Comparison of ENCODE assay signal across 25 cellular contexts in genomic region chr16:80116711-80117110, GRCh38.
DNase-seq lines count a peak whose midpoint lies in the region; FAIRE-seq and TF ChIP-seq lines count a peak whose summit lies in the region.
"Had no signal": no experiment of that assay in that cellular context is flagged by ENCODE, and none has a peak within 500 bp of the region (broad histone marks: within the 10 kb centered on the region; RNA-seq: fewer than 3 reads in every experiment).

No MANE protein-coding gene starts in this region.

- H3K36me3 ChIP-seq in bronchial epithelial cell (ENCODE audit: control insufficient read depth, insufficient read depth, low read length): no peaks in the 10 kb centered on the region
- H3K36me3 ChIP-seq: BE2C, BLaER1 had no signal

- H3K27me3 ChIP-seq in bronchial epithelial cell (ENCODE audit: control insufficient read depth, insufficient read depth, low read length): no peaks in the 10 kb centered on the region
- H3K27me3 ChIP-seq: BE2C, BLaER1 had no signal

- DNase-seq in bronchial epithelial cell (ENCODE audit: low read depth) (peak; percentile 67), epithelial cell of esophagus (ENCODE audit: low read depth) (peak; percentile 65), renal cortical epithelial cell (ENCODE audit: low read depth) (peak; percentile 14), NCI-H526 treated with DMSO at 0.1 percent for 48 hours (lab: John Stamatoyannopoulos, UW) (no peak), dedifferentiated amniotic fluid mesenchymal stem cell (ENCODE audit: extremely low spot score) (no peak)
- DNase-seq: 8988T; ACHN; BE2C; C1 segment of cervical spinal cord; CD4-positive, alpha-beta memory T cell; CD4-positive, CD25-positive, alpha-beta regulatory T cell; CD8-positive, alpha-beta memory T cell; COR-L47; DMS 273 treated with DMSO at 0.1 percent for 48 hours; DMS153; DMS53; DMS79; DND-41; EL; GDM1 had no signal

- no peak for TF ChIP-seq CTCF in bronchial epithelial cell (IDR thresholded peaks at IDR 0.05; ENCODE audit: insufficient read depth, low read length, severe bottlenecking)
- no peak for TF ChIP-seq CTCF in epithelial cell of esophagus (IDR thresholded peaks at IDR 0.05; ENCODE audit: insufficient read depth, low read depth, low read length, missing control alignments)

- H3K4me3 ChIP-seq in bronchial epithelial cell (ENCODE audit: low read depth, low read length) (no peak overlapping the region), epithelial cell of esophagus (ENCODE audit: low read length) (no peak overlapping the region)
- H3K4me3 ChIP-seq: BLaER1, GM12878 had no signal

- no peak for FAIRE-seq in bronchial epithelial cell (lab: Jason Lieb, UNC)
- FAIRE-seq: A204.1, GM12878, GM12892, GM18507 had no signal

Comparison
In these comparisons a context has a peak if more than half of its experiments do, and no peak if none do; other contexts are left out.
1. DNase-seq: peak in bronchial epithelial cell (single experiment), epithelial cell of esophagus (single experiment) and renal cortical epithelial cell (single experiment); none in NCI-H526 treated with DMSO at 0.1 percent for 48 hours (single experiment) and dedifferentiated amniotic fluid mesenchymal stem cell (single experiment).